18 cellular contexts compared by ENCODE assay signal in the genomic region with DNA sequence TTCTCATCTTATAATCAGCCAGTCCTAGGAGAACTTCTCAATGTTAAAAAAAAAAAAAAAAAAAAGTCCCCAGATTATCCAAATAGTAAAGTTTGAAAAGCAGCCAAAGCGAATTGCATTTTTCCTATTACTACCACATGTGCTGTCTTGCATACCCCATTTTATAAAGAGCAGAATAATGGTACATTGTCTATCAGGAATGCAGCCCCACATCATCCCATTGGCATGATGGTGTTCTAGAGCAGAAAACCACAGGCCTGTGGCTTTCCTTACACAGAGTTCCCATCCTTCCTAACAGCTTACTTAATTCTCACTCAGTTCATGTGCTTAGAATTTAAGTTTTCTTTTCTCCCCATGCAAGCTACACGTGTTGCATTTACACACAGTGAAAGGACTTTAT.
A peak's percentile ranks its signal among the peaks of the same experiment; 100 is the strongest.
DNase-seq lines count a peak whose midpoint lies in the region; ATAC-seq and TF ChIP-seq lines count a peak whose summit lies in the region.
"Had no signal": no experiment of that assay in that cellular context is flagged by ENCODE, and none has a peak within 500 bp of the region (broad histone marks: within the 10 kb centered on the region; RNA-seq: fewer than 3 reads in every experiment).

No MANE protein-coding gene starts in this region.

- ATAC-seq in GM21360 (IDR thresholded peaks at IDR 0.05; ENCODE audit: unreplicated experiment), result no peak
- ATAC-seq: HCT116, Panc1 had no signal

- in situ Hi-C loops in SK-MEL-5 (cut with HindIII; ENCODE audit: low pct_unique_long_range_greater_than_20kb, low sequenced_read_pairs), result no loop called here

- no peaks in the 10 kb centered on the region for H3K36me3 ChIP-seq in prostate gland
- H3K36me3 ChIP-seq: BE2C, esophagus muscularis mucosa, spleen had no signal

- no peak overlapping the region for H3K27ac ChIP-seq in prostate gland
- H3K27ac ChIP-seq: esophagus muscularis mucosa, spleen had no signal

- no peaks in the 10 kb centered on the region for H3K27me3 ChIP-seq in prostate gland (replicated peaks; ENCODE audit: insufficient read depth)
- H3K27me3 ChIP-seq: BE2C, esophagus muscularis mucosa, spleen had no signal

- no peaks in the 10 kb centered on the region for H3K4me1 ChIP-seq in prostate gland (replicated peaks)
- H3K4me1 ChIP-seq: BE2C, spleen had no signal

- no peaks in the 10 kb centered on the region for H3K9me3 ChIP-seq in prostate gland
- H3K9me3 ChIP-seq: BE2C, esophagus muscularis mucosa, spleen had no signal

- DNase-seq in GM04503 (ENCODE audit: low read depth) (peak; percentile 47), SK-MEL-5 (ENCODE audit: low read depth, low spot score) (peak; percentile 61), epithelial cell of proximal tubule (ENCODE audit: low read depth) (peak; percentile 58), prostate gland (ENCODE audit: low spot score) (peak; percentile 21), NCI-H1694 treated with DMSO at 0.1 percent for 48 hours (lab: John Stamatoyannopoulos, UW) (no peak), NAMALWA (ENCODE audit: low spot score) (no peak)
- no peak for DNase-seq in NK-92 treated with Interleukin-12 subunit alpha and Interleukin-12 subunit beta, amount 100 ng/mL, for 24 hours (lab: John Stamatoyannopoulos, UW)
- DNase-seq: activated CD4-positive, alpha-beta T cell treated with anti-CD3 and anti-CD28 coated beads for 4 hours; BE2C; DMS53; mesendoderm; NCI-H1930; nucleus accumbens; spleen had no signal

- intact Hi-C loops in prostate gland (cut with DNase I), result loop anchor here (1.0 kb wide), 1 partner anchor 9 kb away; no protein-coding TSS in a partner anchor

- WGBS in prostate gland, result 37% methylated on average over 2 of the region's 2 CpGs

- TF ChIP-seq CTCF in epithelial cell of proximal tubule (conservative IDR thresholded peaks at IDR 0.05; ENCODE audit: low read depth, low read length), result no peak
- no peak for TF ChIP-seq CTCF in prostate gland (IDR thresholded peaks at IDR 0.05)

- TF ChIP-seq POLR2A in prostate gland (IDR thresholded peaks at IDR 0.05), result no peak

- H3K4me3 ChIP-seq in epithelial cell of proximal tubule (ENCODE audit: low read depth, low read length) (no peak overlapping the region), prostate gland (no peak overlapping the region)
- H3K4me3 ChIP-seq: esophagus muscularis mucosa, spleen had no signal

Comparison
In these comparisons a context has a peak if more than half of its experiments do, and no peak if none do; other contexts are left out.
1. DNase-seq: peak in GM04503 (single experiment), SK-MEL-5 (single experiment), epithelial cell of proximal tubule (single experiment) and prostate gland (single experiment); none in NCI-H1694 treated with DMSO at 0.1 percent for 48 hours (single experiment), NAMALWA (single experiment) and NK-92 treated with Interleukin-12 subunit alpha and Interleukin-12 subunit beta, amount 100 ng/mL, for 24 hours (single experiment).